15 cellular contexts compared by ENCODE assay signal in the genomic region with DNA sequence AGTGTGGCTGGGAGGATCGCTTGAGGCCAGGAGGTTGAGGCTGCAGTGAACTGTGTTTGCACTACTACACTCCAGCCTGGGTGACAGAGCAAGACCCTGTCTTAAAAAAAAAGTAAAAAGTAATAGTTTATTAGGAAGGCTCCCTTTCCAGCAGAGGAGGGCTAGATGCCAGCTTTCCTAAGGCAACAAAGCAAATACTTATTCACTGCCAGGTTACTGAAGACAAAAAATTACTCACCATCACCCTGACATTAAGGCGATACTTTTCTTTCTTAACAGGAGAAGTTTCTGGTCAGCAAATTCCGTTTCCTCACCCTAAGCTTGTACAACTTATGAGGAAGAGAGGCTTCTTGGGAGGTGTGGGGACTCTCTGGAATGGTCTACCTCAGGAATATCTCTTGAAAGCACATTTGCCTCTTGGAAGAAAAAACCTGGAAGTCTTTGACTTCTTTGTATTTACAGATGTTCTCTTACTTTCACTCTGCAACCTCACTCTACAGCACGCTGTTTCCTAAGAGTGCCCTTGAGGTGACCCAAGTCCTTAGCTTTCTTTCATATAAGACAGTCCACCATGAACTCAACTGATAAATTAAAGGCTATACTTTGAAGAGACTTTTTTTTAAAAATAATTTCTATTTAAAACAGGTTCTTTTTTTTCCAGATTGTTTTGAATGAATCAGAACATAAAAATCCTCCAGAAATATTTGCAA. TPM values are rescaled to one million over a fixed set of nuclear protein-coding genes. Genes with fewer than 3 reads are reported as not detected.
DNase-seq lines count a peak whose midpoint lies in the region; ATAC-seq and TF ChIP-seq lines count a peak whose summit lies in the region.
"Had no signal": no experiment of that assay in that cellular context is flagged by ENCODE, and none has a peak within 500 bp of the region (broad histone marks: within the 10 kb centered on the region; RNA-seq: fewer than 3 reads in every experiment).

No MANE protein-coding gene starts in this region.

- TF ChIP-seq CTCF in RWPE2 (IDR thresholded peaks at IDR 0.05; ENCODE audit: poor library complexity, severe bottlenecking) (no peak), esophagus muscularis mucosa (IDR thresholded peaks at IDR 0.05) (no peak), tibial nerve (IDR thresholded peaks at IDR 0.05) (no peak)

- WGBS in esophagus muscularis mucosa: 43% methylated on average over 4 of the region's 4 CpGs
- WGBS in tibial nerve, 2 donors: 70 to 78% methylated on average over 4 of the region's 4 CpGs

- no peak overlapping the region for H3K27ac ChIP-seq in RWPE2 (ENCODE audit: poor library complexity, severe bottlenecking)
- H3K27ac ChIP-seq in esophagus muscularis mucosa (replicated peaks in 1 of 4): peak overlapping the region; percentile 25 to 69 (median 62)
- peak overlapping the region; percentile 55 for H3K27ac ChIP-seq in rectal smooth muscle tissue (ENCODE audit: low read depth, low read length)
- H3K27ac ChIP-seq in tibial nerve: peak overlapping the region in 2 of 4 donors; percentile 42 to 58
- H3K27ac ChIP-seq: PC-9 had no signal

- TF ChIP-seq POLR2A in esophagus muscularis mucosa (IDR thresholded peaks at IDR 0.05; ENCODE audit: low read depth) (no peak), tibial nerve (IDR thresholded peaks at IDR 0.05) (no peak)

- no peak overlapping the region for H3K9ac ChIP-seq in rectal smooth muscle tissue (ENCODE audit: low read length)

- ATAC-seq in RWPE2 (ENCODE audit: low read depth): peak; percentile 40
- ATAC-seq: HepG2 had no signal

- H3K27me3 ChIP-seq in RWPE2 (ENCODE audit: insufficient read depth, poor library complexity, severe bottlenecking) (no peaks in the 10 kb centered on the region), esophagus muscularis mucosa (no peaks in the 10 kb centered on the region), rectal smooth muscle tissue (ENCODE audit: control insufficient read depth, insufficient read depth, low read length) (no peaks in the 10 kb centered on the region), tibial nerve (no peaks in the 10 kb centered on the region), H7 (ENCODE audit: control insufficient read depth, insufficient read depth, low read length) (no peaks in the 10 kb centered on the region)
- H3K27me3 ChIP-seq: ascending aorta, tibial artery had no signal

- TF ChIP-seq EP300 in esophagus muscularis mucosa (IDR thresholded peaks at IDR 0.05) (no peak), tibial nerve (IDR thresholded peaks at IDR 0.05) (no peak)

- no peak overlapping the region for H3K4me3 ChIP-seq in RWPE2 (ENCODE audit: severe bottlenecking)
- peak overlapping the region in 2 of 4 donors; percentile 8 to 10 for H3K4me3 ChIP-seq in esophagus muscularis mucosa
- no peak overlapping the region for H3K4me3 ChIP-seq in rectal smooth muscle tissue (ENCODE audit: low read length)
- H3K4me3 ChIP-seq in tibial nerve: no peak overlapping the region
- no peak overlapping the region for H3K4me3 ChIP-seq in H7 (ENCODE audit: insufficient read depth, low read depth, low read length)
- H3K4me3 ChIP-seq: PC-9, tibial artery had no signal

- no peaks in the 10 kb centered on the region for H3K36me3 ChIP-seq in RWPE2 (ENCODE audit: low read depth)
- H3K36me3 ChIP-seq in esophagus muscularis mucosa: no peaks in the 10 kb centered on the region
- H3K36me3 ChIP-seq in rectal smooth muscle tissue (ENCODE audit: control insufficient read depth, insufficient read depth, low read length): no peaks in the 10 kb centered on the region
- H3K36me3 ChIP-seq in tibial nerve: peaks cover 0 to 6% (median 0%) of the 10 kb centered on the region in 3 donors
- H3K36me3 ChIP-seq in H7 (replicated peaks; ENCODE audit: control insufficient read depth, insufficient read depth, low read length): no peaks in the 10 kb centered on the region
- H3K36me3 ChIP-seq: ascending aorta, tibial artery had no signal

- peak; percentile 39 for DNase-seq in Ammon's horn (ENCODE audit: low spot score)
- DNase-seq in RWPE2 (ENCODE audit: low spot score): no peak
- DNase-seq in esophagus muscularis mucosa (ENCODE audit: extremely low spot score): no peak
- DNase-seq in activated effector memory CD4-positive, alpha-beta T cell treated with anti-CD3 and anti-CD28 coated beads, Interleukin-2, amount 50 U/mL, for 16 hours: no peak
- no peak for DNase-seq in tibial nerve (ENCODE audit: low spot score in 2 of 2)
- no peak for DNase-seq in H7
- DNase-seq in cortex of kidney (lab: John Stamatoyannopoulos, UW): no peak
- DNase-seq: AML-193; NCI-H1436 treated with DMSO at 0.1 percent for 48 hours; PC-9; stimulated activated CD4-positive, alpha-beta T cell treated with anti-CD3 and anti-CD28 coated beads, Interleukin-12 subunit alpha, Interleukin-12 subunit beta, amount 100 ng/mL, for 4 hours had no signal

- peaks cover 12% of the 10 kb centered on the region for H3K4me1 ChIP-seq in RWPE2 (ENCODE audit: insufficient read depth, poor library complexity, severe bottlenecking)
- peaks cover 28 to 49% (median 43%) of the 10 kb centered on the region in 4 donors for H3K4me1 ChIP-seq in esophagus muscularis mucosa
- peaks cover 29% of the 10 kb centered on the region for H3K4me1 ChIP-seq in rectal smooth muscle tissue (ENCODE audit: control insufficient read depth, insufficient read depth, low read length)
- H3K4me1 ChIP-seq in tibial nerve: peaks cover 0 to 42% (median 19%) of the 10 kb centered on the region in 4 donors

- intact Hi-C loops in esophagus muscularis mucosa (cut with DNase I): no loop called here

- H3K9me3 ChIP-seq in RWPE2 (ENCODE audit: severe bottlenecking): no peaks in the 10 kb centered on the region
- H3K9me3 ChIP-seq in esophagus muscularis mucosa: no peaks in the 10 kb centered on the region
- H3K9me3 ChIP-seq in tibial nerve: no peaks in the 10 kb centered on the region
- H3K9me3 ChIP-seq: ascending aorta, tibial artery had no signal

RNA-seq across cellular contexts. Expression of a gene that starts 52.9 kb away (rescaled TPM):
- total RNA-seq in esophagus muscularis mucosa: 10 to 100 TPM; 16.6 to 37.1 (median 32.4) TPM
- total RNA-seq in tibial nerve: 10 to 100 TPM; 17.2 to 30.6 (median 19.7) TPM
- 24.1 and 46.7 TPM in 2 replicates for total RNA-seq in H7 (2014; rRNA removed; shearing (Covaris generic))
